1 cellular context compared by ENCODE assay signal in genomic region chr18:75240433-75240832, GRCh38.
TF ChIP-seq lines count a peak whose summit lies in the region.

No MANE protein-coding gene starts in this region.

TF ChIP-seq in H1, 55 proteins besides CTCF, POLR2A, EP300 and RAD21:
- TF ChIP-seq HDAC2 (IDR thresholded peaks at IDR 0.05; ENCODE audit: borderline replicate concordance in 1 of 2, low read depth in 2 of 2, low read length in 2 of 2): no peak
- TF ChIP-seq RBBP5 (IDR thresholded peaks at IDR 0.05; ENCODE audit: borderline replicate concordance, low read depth, low read length): no peak
- TF ChIP-seq, protein P1, sequence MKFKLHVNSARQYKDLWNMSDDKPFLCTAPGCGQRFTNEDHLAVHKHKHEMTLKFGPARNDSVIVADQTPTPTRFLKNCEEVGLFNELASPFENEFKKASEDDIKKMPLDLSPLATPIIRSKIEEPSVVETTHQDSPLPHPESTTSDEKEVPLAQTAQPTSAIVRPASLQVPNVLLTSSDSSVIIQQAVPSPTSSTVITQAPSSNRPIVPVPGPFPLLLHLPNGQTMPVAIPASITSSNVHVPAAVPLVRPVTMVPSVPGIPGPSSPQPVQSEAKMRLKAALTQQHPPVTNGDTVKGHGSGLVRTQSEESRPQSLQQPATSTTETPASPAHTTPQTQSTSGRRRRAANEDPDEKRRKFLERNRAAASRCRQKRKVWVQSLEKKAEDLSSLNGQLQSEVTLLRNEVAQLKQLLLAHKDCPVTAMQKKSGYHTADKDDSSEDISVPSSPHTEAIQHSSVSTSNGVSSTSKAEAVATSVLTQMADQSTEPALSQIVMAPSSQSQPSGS (IDR thresholded peaks at IDR 0.05; ENCODE audit: low read length): no peak
- no peak for TF ChIP-seq RXRA (IDR thresholded peaks at IDR 0.05; ENCODE audit: insufficient read depth, low read depth, low read length)
- TF ChIP-seq TAF7 (optimal IDR thresholded peaks at IDR 0.05; ENCODE audit: borderline replicate concordance, low read depth, low read length): no peak
- no peak for TF ChIP-seq GTF2F1 (IDR thresholded peaks at IDR 0.05; ENCODE audit: borderline replicate concordance, low read depth, low read length)
- no peak for TF ChIP-seq EGR1 (IDR thresholded peaks at IDR 0.05; ENCODE audit: borderline replicate concordance, low read depth, low read length)
- no peak for TF ChIP-seq MAFK (IDR thresholded peaks at IDR 0.05; ENCODE audit: low read depth, low read length)
- TF ChIP-seq JUND (IDR thresholded peaks at IDR 0.05; ENCODE audit: low read length): no peak
- TF ChIP-seq CREB1 (IDR thresholded peaks at IDR 0.05): no peak
